In genomic region chr16:65116818-65117430, GRCh38 we compare ENCODE assay signal across 20 cellular contexts. TPM values are rescaled to one million over a fixed set of nuclear protein-coding genes. Genes with fewer than 3 reads are reported as not detected.
DNase-seq lines count a peak whose midpoint lies in the region; ATAC-seq and TF ChIP-seq lines count a peak whose summit lies in the region.
"Had no signal": no experiment of that assay in that cellular context is flagged by ENCODE, and none has a peak within 500 bp of the region (broad histone marks: within the 10 kb centered on the region; RNA-seq: fewer than 3 reads in every experiment).

No MANE protein-coding gene starts in this region.

- DNase-seq in GM23338 (ENCODE audit: low spot score) (no peak), inferior parietal cortex (ENCODE audit: extremely low spot score) (peak; percentile 53), retinal pigment epithelial cell (ENCODE audit: low read depth) (peak; percentile 56), DMS79 (lab: John Stamatoyannopoulos, UW) (no peak), GM19240 (ENCODE audit: insufficient read length, low spot score) (no peak), tibial artery (no peak), T-helper 9 cell (no peak)
- DNase-seq: activated CD4-positive, alpha-beta T cell treated with anti-CD3 and anti-CD28 coated beads for 4 hours; activated CD8-positive, alpha-beta memory T cell treated with anti-CD3 and anti-CD28 coated beads, Interleukin-2, amount 10 ng/mL, durations not matched to agents 7 days and 5 days; activated effector memory CD4-positive, alpha-beta T cell treated with Interleukin-2 at 50 U/mL for 16 hours; CD8-positive, alpha-beta memory T cell; DND-41; foreskin keratinocyte; GOT3; Kasumi-1; mesendoderm; NCI-H1105; NCI-H2081 treated with DMSO at 0.1 percent for 48 hours; RPMI8226 had no signal

- H3K4me1 Mint-ChIP-seq in GM23338 (peaks cover 32% of the 10 kb centered on the region), brain (peaks cover 71% of the 10 kb centered on the region)

- intact Hi-C loops in tibial artery (cut with DNase I; ENCODE audit: low total_unique reads): no loop called here

- TF ChIP-seq CTCF in GM23338 (conservative IDR thresholded peaks at IDR 0.05; ENCODE audit: low read depth in 2 of 2) (no peak), brain (conservative IDR thresholded peaks at IDR 0.05) (no peak), retinal pigment epithelial cell (conservative IDR thresholded peaks at IDR 0.05; ENCODE audit: low read depth, low read length) (no peak), tibial artery (IDR thresholded peaks at IDR 0.05) (no peak)

- H3K4me3 Mint-ChIP-seq in GM23338: no peak overlapping the region
- peak overlapping the region; percentile 31 to 89 (median 70) for H3K4me3 Mint-ChIP-seq in brain
- H3K4me3 Mint-ChIP-seq: activated CD8-positive, alpha-beta memory T cell treated with anti-CD3 and anti-CD28 coated beads, Interleukin-2, amount 10 ng/mL, durations not matched to agents 7 days and 5 days; CD8-positive, alpha-beta memory T cell had no signal

- H3K9me3 ChIP-seq in tibial artery: no peaks in the 10 kb centered on the region

- H3K9me2 ChIP-seq in GM23338 (ENCODE audit: insufficient read depth): no peaks in the 10 kb centered on the region

- no peaks in the 10 kb centered on the region for H4K20me1 ChIP-seq in GM23338 (replicated peaks; ENCODE audit: insufficient read depth)

- H3K27ac ChIP-seq in GM23338 (ENCODE audit: low read depth) (no peak overlapping the region), tibial artery (peak overlapping the region in 1 of 2 donors; percentile 12)
- H3K27ac ChIP-seq: foreskin keratinocyte had no signal

- H3F3A ChIP-seq in GM23338 (replicated peaks; ENCODE audit: low read depth): no peaks in the 10 kb centered on the region

- no peak overlapping the region for H3K4me3 ChIP-seq in GM23338
- no peak overlapping the region for H3K4me3 ChIP-seq in retinal pigment epithelial cell (ENCODE audit: low read length)
- no peak overlapping the region for H3K4me3 ChIP-seq in tibial artery

- H3K27me3 Mint-ChIP-seq in GM23338 (ENCODE audit: insufficient read depth, low read depth, poor library complexity) (peaks cover 21% of the 10 kb centered on the region), brain (peaks cover 14% of the 10 kb centered on the region)

- H3K9me3 Mint-ChIP-seq in GM23338: no peaks in the 10 kb centered on the region
- H3K9me3 Mint-ChIP-seq in brain: no peaks in the 10 kb centered on the region

- no peaks in the 10 kb centered on the region for H3K36me3 Mint-ChIP-seq in GM23338 (ENCODE audit: low read depth)
- H3K36me3 Mint-ChIP-seq in brain: peaks cover 22% of the 10 kb centered on the region
- H3K36me3 Mint-ChIP-seq: activated CD8-positive, alpha-beta memory T cell treated with anti-CD3 and anti-CD28 coated beads, Interleukin-2, amount 10 ng/mL, durations not matched to agents 7 days and 5 days had no signal

- ATAC-seq in GM23338: no peak
- ATAC-seq: activated CD8-positive, alpha-beta memory T cell treated with anti-CD3 and anti-CD28 coated beads, Interleukin-2, amount 10 ng/mL, durations not matched to agents 7 days and 5 days; foreskin keratinocyte had no signal

- no peak overlapping the region for H2AFZ ChIP-seq in GM23338

- H3K27ac Mint-ChIP-seq in GM23338 (no peak overlapping the region), brain (peak overlapping the region in 4 of 5 experiments; percentile 8 to 95 (median 18))
- H3K27ac Mint-ChIP-seq: activated CD8-positive, alpha-beta memory T cell treated with anti-CD3 and anti-CD28 coated beads, Interleukin-2, amount 10 ng/mL, durations not matched to agents 7 days and 5 days had no signal

- 0 out of 2 replicates have a peak, but pooled peaks cover 6% of the 10 kb centered on the region for H3K79me2 ChIP-seq in GM23338 (replicated peaks; ENCODE audit: insufficient read depth)

- H3K36me3 ChIP-seq in GM23338 (ENCODE audit: insufficient read depth) (no peaks in the 10 kb centered on the region), tibial artery (no peaks in the 10 kb centered on the region)

- H3K4me2 ChIP-seq in GM23338: peak overlapping the region; percentile 71

- H3K27me3 ChIP-seq in GM23338 (ENCODE audit: insufficient read depth) (peaks cover 32% of the 10 kb centered on the region), tibial artery (no peaks in the 10 kb centered on the region)

- H3K4me1 ChIP-seq in GM23338 (ENCODE audit: insufficient read depth): peaks cover 32% of the 10 kb centered on the region
- peaks cover 0 to 66% (median 29%) of the 10 kb centered on the region in 4 donors for H3K4me1 ChIP-seq in tibial artery
- H3K4me1 ChIP-seq: foreskin keratinocyte had no signal

TF ChIP-seq in GM23338, 12 proteins besides CTCF, POLR2A, EP300 and RAD21:
- TF ChIP-seq STAT1 (IDR thresholded peaks at IDR 0.05; ENCODE audit: unreplicated experiment): no peak
- TF ChIP-seq NANOG (IDR thresholded peaks at IDR 0.05; ENCODE audit: borderline replicate concordance): no peak
- no peak for TF ChIP-seq ETS1 (IDR thresholded peaks at IDR 0.05)
- no peak for TF ChIP-seq ZNF114 (CRISPR knock-in tag; IDR thresholded peaks at IDR 0.05)

RNA-seq across cellular contexts. Expression of gene CDH11, which starts 4.9 kb away (rescaled TPM):
- 8.9 and 19.6 TPM in 2 replicates for total RNA-seq in GM23338 (2014; rRNA removed; shearing (Covaris generic))
- polyA plus RNA-seq in GM23338 (2016; fragmentation: Nextera tagmentation; extraction: Ambion mirVana): 1.4 and 3.5 TPM in 2 replicates
- 10.4 TPM for polyA plus RNA-seq in brain (ENCODE audit: insufficient read depth, low read depth, low replicate concordance)
- total RNA-seq: activated CD8-positive, alpha-beta memory T cell treated with anti-CD3 and anti-CD28 coated beads, Interleukin-2, amount 10 ng/mL, durations not matched to agents 7 days and 5 days; CD8-positive, alpha-beta memory T cell had no signal
- polyA plus RNA-seq: CD8-positive, alpha-beta memory T cell had no signal

Comparison
In these comparisons a context has a peak if more than half of its experiments do, and no peak if none do; other contexts are left out.
1. DNase-seq: peak in inferior parietal cortex (single experiment) and retinal pigment epithelial cell (single experiment); none in GM23338 (single experiment), DMS79 (single experiment), GM19240 (single experiment), tibial artery (0 of 2) and T-helper 9 cell (single experiment).